ENCODE assay signal across 19 cellular contexts in the genomic region with DNA sequence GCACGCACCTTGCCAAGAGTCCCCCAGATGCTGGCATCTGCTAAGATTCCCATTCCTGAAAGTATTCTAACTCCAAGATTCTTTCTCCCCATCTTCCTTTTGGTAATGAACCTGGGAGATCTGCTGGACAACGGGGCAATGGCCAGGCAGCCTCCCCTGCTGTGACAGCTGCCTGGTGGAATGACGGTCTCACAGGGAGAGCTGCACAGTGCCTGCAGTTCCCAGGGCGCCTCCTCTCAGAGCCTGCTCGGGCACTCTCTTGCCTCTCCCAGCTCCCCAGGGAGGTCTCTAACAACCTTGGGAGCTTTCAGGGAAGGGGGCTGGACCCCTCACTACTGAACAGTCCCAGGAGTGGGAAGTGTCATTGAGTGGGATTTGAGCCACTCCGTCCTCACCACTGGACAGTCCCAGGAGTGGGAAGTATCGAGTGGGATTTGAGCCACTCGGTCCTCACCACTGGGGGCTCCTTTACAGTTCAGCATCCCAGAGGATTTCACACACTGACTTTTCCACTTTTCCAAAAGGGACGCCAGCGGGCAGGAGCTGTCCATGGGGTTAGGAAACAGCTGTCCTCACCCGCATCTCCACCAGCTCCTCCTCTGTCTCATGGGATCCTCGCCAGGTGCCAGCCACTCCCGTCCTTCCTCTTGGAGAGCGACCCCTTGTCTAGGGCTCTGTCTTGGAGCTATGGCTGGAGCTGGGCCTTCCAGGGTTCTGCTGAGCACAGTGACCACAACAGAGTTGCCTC.
DNase-seq lines count a peak whose midpoint lies in the region; ATAC-seq and TF ChIP-seq lines count a peak whose summit lies in the region.
"Had no signal": no experiment of that assay in that cellular context is flagged by ENCODE, and none has a peak within 500 bp of the region (broad histone marks: within the 10 kb centered on the region; RNA-seq: fewer than 3 reads in every experiment).

No MANE protein-coding gene starts in this region.

- H3K27ac ChIP-seq in right atrium auricular region = no peak overlapping the region
- H3K27ac ChIP-seq in ascending aorta = peak overlapping the region; percentile 6 to 10
- peak overlapping the region; percentile 49 to 65 for H3K27ac ChIP-seq in uterus
- no peak overlapping the region for H3K27ac ChIP-seq in RWPE1
- H3K27ac ChIP-seq: hepatocyte, SJSA1 had no signal

- H3K4me1 ChIP-seq in right atrium auricular region = peaks cover 0 to 26% of the 10 kb centered on the region in 2 donors
- H3K4me1 ChIP-seq in ascending aorta = peaks cover 0 to 9% of the 10 kb centered on the region in 2 donors
- H3K4me1 ChIP-seq in uterus = peaks cover 8 to 26% of the 10 kb centered on the region in 2 donors

- no peak for TF ChIP-seq CTCF in right atrium auricular region (IDR thresholded peaks at IDR 0.05)
- no peak for TF ChIP-seq CTCF in ascending aorta (IDR thresholded peaks at IDR 0.05)
- no peak for TF ChIP-seq CTCF in uterus (IDR thresholded peaks at IDR 0.05)
- no peak for TF ChIP-seq CTCF in RWPE1 (conservative IDR thresholded peaks at IDR 0.05; ENCODE audit: low read depth)

- H3K9me3 ChIP-seq in right atrium auricular region = no peaks in the 10 kb centered on the region
- H3K9me3 ChIP-seq in ascending aorta = no peaks in the 10 kb centered on the region
- H3K9me3 ChIP-seq in uterus = no peaks in the 10 kb centered on the region

- ATAC-seq in Right ventricle myocardium inferior (no peak), GM19328 (IDR thresholded peaks at IDR 0.05; ENCODE audit: unreplicated experiment) (no peak)

- no peak for TF ChIP-seq POLR2A in uterus (IDR thresholded peaks at IDR 0.05)

- no peak overlapping the region for H3K4me3 ChIP-seq in right atrium auricular region
- H3K4me3 ChIP-seq in ascending aorta = no peak overlapping the region
- H3K4me3 ChIP-seq in uterus = no peak overlapping the region
- H3K4me3 ChIP-seq: hepatocyte, SJSA1 had no signal

- CTCF ChIA-PET in RWPE1 (lab: Yijun Ruan, JAX) = interaction anchor here (1.1 kb wide), 1 partner anchor 104 kb away, joined by 3 read pairs; no protein-coding TSS in a partner anchor

- DNase-seq in Right ventricle myocardium inferior (ENCODE audit: missing footprints) (peak; percentile 51), right atrium auricular region (ENCODE audit: low spot score) (no peak), ascending aorta (ENCODE audit: low spot score in 2 of 2) (no peak), myocyte (ENCODE audit: low read depth) (peak; percentile 70), uterus (no peak), nucleus accumbens (lab: John Stamatoyannopoulos, UW) (no peak), RWPE1 (ENCODE audit: low spot score) (no peak)
- DNase-seq: activated CD4-positive, alpha-beta T cell treated with anti-CD3 and anti-CD28 coated beads, Interleukin-2, amount 10 ng/mL, durations not matched to agents 24 days and 14 days; activated naive CD8-positive, alpha-beta T cell treated with anti-CD3 and anti-CD28 coated beads, Interleukin-2, amount 10 ng/mL, durations not matched to agents 7 days and 5 days; C1 segment of cervical spinal cord; KG1; natural killer cell; NCI-H1694; NCI-H774; small intestine; stimulated activated CD4-positive, alpha-beta T cell treated with anti-CD3 and anti-CD28 coated beads, Interleukin-4, amount 100 ng/mL, for 1 hour had no signal

- POLR2A ChIA-PET in RWPE1 (lab: Yijun Ruan, JAX; ENCODE audit: low non-redundant PET) = no interaction called here

- intact Hi-C loops in Right ventricle myocardium inferior (cut with DNase I) (no loop called here), ascending aorta (cut with DNase I) (no loop called here), uterus (cut with DNase I; ENCODE audit: low total_unique reads) (no loop called here)

- H3K36me3 ChIP-seq in right atrium auricular region (no peaks in the 10 kb centered on the region), ascending aorta (no peaks in the 10 kb centered on the region), uterus (no peaks in the 10 kb centered on the region)
- H3K36me3 ChIP-seq: SJSA1 had no signal

- no peaks in the 10 kb centered on the region for H3K27me3 ChIP-seq in right atrium auricular region
- no peaks in the 10 kb centered on the region for H3K27me3 ChIP-seq in ascending aorta
- no peaks in the 10 kb centered on the region for H3K27me3 ChIP-seq in uterus
- H3K27me3 ChIP-seq: hepatocyte, SJSA1 had no signal

Comparison
In these comparisons a context has a peak if more than half of its experiments do, and no peak if none do; other contexts are left out.
1. DNase-seq: peak in Right ventricle myocardium inferior (single experiment) and myocyte (single experiment); none in right atrium auricular region (single experiment), ascending aorta (0 of 2), uterus (0 of 2), nucleus accumbens (0 of 56) and RWPE1 (single experiment).
2. H3K27ac ChIP-seq: peak in ascending aorta (2 of 2) and uterus (2 of 2); none in right atrium auricular region (0 of 2) and RWPE1 (single experiment).